Comparison of ENCODE assay signal across 8 cellular contexts in the genomic region with DNA sequence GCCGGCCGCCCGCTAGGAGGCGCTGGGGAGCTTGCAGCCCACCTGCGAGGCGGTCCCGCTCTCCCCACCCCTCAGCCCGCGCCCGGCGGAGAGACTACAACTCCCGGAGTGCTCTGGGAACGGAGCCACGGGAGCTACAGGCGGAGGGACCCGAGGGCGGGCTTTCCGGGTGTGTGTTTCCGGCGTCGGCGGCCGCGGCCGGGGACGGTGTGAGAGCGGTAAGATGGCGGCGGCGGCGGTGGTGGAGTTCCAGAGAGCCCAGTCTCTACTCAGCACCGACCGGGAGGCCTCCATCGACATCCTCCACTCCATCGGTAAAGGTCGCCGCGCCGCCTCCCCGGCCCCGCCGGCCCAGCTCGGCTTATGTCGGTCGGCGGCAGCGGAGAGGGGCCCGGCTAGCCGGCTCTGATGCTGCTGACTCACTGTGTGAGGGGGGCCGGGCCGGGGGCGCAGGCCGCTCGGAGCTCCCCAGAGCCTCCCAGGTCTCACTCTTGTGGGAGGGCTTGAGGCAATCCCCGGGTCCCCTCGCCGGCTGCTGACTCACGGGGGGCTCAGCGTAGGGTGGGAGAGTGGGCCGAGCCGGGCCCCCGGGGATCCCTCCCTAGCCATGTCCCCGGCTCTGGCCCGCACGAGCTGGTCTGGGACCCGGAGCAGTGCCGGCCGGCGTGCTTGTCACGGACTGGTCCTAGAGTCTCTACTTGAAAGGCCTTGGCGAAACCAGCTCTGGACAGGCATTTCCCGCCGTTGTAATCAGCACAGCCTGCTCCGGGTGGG. TPM values are rescaled to one million over a fixed set of nuclear protein-coding genes. Genes with fewer than 3 reads are reported as not detected.
A peak's percentile ranks its signal among the peaks of the same experiment; 100 is the strongest.
DNase-seq lines count a peak whose midpoint lies in the region; ATAC-seq and TF ChIP-seq lines count a peak whose summit lies in the region.

A gene (plus strand): TSS at position 210 of the 774 bp plus-strand sequence. CDS start 14 bp downstream, at position 224.

- H3K9me3 ChIP-seq in fibroblast of lung (ENCODE audit: control insufficient read depth, insufficient read depth, low read depth, low read length): no peaks in the 10 kb centered on the region

- peak within 1 kb of the TSS; percentile 86 for H3K9ac ChIP-seq in fibroblast of lung (ENCODE audit: insufficient read depth, low read length)

- H3K4me3 ChIP-seq in GM23338 (peak within 1 kb of the TSS; percentile 100), fibroblast of lung (replicated peaks in 1 of 4; ENCODE audit: control extremely low read depth in 1 of 4, insufficient read depth in 1 of 4, low read depth in 3 of 4, low read length in 4 of 4) (peak within 1 kb of the TSS; percentile 78 to 95 (median 88))

- CTCF ChIA-PET in RWPE1 (lab: Yijun Ruan, JAX): interaction anchor here (0.5 to 1.8 kb wide), 7 partner anchors 18 to 416 kb away, joined by 3 to 6 read pairs (median 3); a partner anchor contains a TSS

- peaks cover 16% of the 10 kb centered on the region for H3K4me1 Mint-ChIP-seq in GM23338
- peaks cover 33% of the 10 kb centered on the region for H3K4me1 Mint-ChIP-seq in activated T-helper 17 cell treated with anti-CD3 and anti-CD28 coated beads, Interleukin-2, amount 50 U/mL, for 72 hours
- H3K4me1 Mint-ChIP-seq in naive thymus-derived CD8-positive, alpha-beta T cell: peaks cover 7 to 39% (median 36%) of the 10 kb centered on the region in 4 donors

- peaks cover 40% of the 10 kb centered on the region for H3K36me3 Mint-ChIP-seq in GM23338 (ENCODE audit: low read depth)
- H3K36me3 Mint-ChIP-seq in activated T-helper 17 cell treated with anti-CD3 and anti-CD28 coated beads, Interleukin-2, amount 50 U/mL, for 72 hours (ENCODE audit: low read depth): peaks cover 47% of the 10 kb centered on the region
- peaks cover 0 to 30% (median 5%) of the 10 kb centered on the region in 3 donors for H3K36me3 Mint-ChIP-seq in naive thymus-derived CD8-positive, alpha-beta T cell

- peak within 1 kb of the TSS; percentile 79 for H3K27ac ChIP-seq in GM23338 (ENCODE audit: low read depth)
- peak within 1 kb of the TSS; percentile 81 for H3K27ac ChIP-seq in RWPE1
- H3K27ac ChIP-seq in fibroblast of lung (ENCODE audit: insufficient read depth, low read length): peak within 1 kb of the TSS; percentile 83

- H3F3A ChIP-seq in GM23338 (replicated peaks; ENCODE audit: low read depth): no peaks in the 10 kb centered on the region

- H3K79me2 ChIP-seq in GM23338 (replicated peaks; ENCODE audit: insufficient read depth) (peaks cover 51% of the 10 kb centered on the region), fibroblast of lung (ENCODE audit: control insufficient read depth, insufficient read depth, low read length) (peaks cover 47% of the 10 kb centered on the region)

- H3K9me2 ChIP-seq in GM23338 (ENCODE audit: insufficient read depth): no peaks in the 10 kb centered on the region

- POLR2A ChIA-PET in RWPE1 (lab: Yijun Ruan, JAX; ENCODE audit: low non-redundant PET): no interaction called here
- POLR2A ChIA-PET in naive thymus-derived CD8-positive, alpha-beta T cell (lab: Charles Lee): interaction anchor here (0.6 to 2.3 kb wide), 15 partner anchors 9 to 432 kb away, joined by 3 to 13 read pairs (median 4); a partner anchor contains a TSS

- peaks cover 12% of the 10 kb centered on the region for H3K4me1 ChIP-seq in GM23338 (ENCODE audit: insufficient read depth)
- H3K4me1 ChIP-seq in fibroblast of lung (ENCODE audit: control insufficient read depth, extremely low read depth, insufficient read depth, low read length): no peaks in the 10 kb centered on the region

- H3K27ac Mint-ChIP-seq in GM23338: peak within 1 kb of the TSS; percentile 91
- peak within 1 kb of the TSS; percentile 73 for H3K27ac Mint-ChIP-seq in activated T-helper 17 cell treated with anti-CD3 and anti-CD28 coated beads, Interleukin-2, amount 50 U/mL, for 72 hours
- H3K27ac Mint-ChIP-seq in naive thymus-derived CD8-positive, alpha-beta T cell: peak within 1 kb of the TSS; percentile 23 to 94 (median 89)

- peaks cover 15% of the 10 kb centered on the region for H3K27me3 Mint-ChIP-seq in GM23338 (ENCODE audit: insufficient read depth, low read depth, poor library complexity)
- no peaks in the 10 kb centered on the region for H3K27me3 Mint-ChIP-seq in activated T-helper 17 cell treated with anti-CD3 and anti-CD28 coated beads, Interleukin-2, amount 50 U/mL, for 72 hours
- H3K27me3 Mint-ChIP-seq in naive thymus-derived CD8-positive, alpha-beta T cell: no peaks in the 10 kb centered on the region

- H4K20me1 ChIP-seq in GM23338 (replicated peaks; ENCODE audit: insufficient read depth): peaks cover 35% of the 10 kb centered on the region
- H4K20me1 ChIP-seq in fibroblast of lung (ENCODE audit: control insufficient read depth, extremely low read depth, insufficient read depth, low read length): peaks cover 2% of the 10 kb centered on the region

- H3K4me2 ChIP-seq in GM23338: peak within 1 kb of the TSS; percentile 100
- H3K4me2 ChIP-seq in fibroblast of lung (ENCODE audit: extremely low read depth, insufficient read depth, low read length): peak within 1 kb of the TSS; percentile 98

- peak within 1 kb of the TSS; percentile 99 for H2AFZ ChIP-seq in GM23338
- H2AFZ ChIP-seq in fibroblast of lung (ENCODE audit: low read length): peak within 1 kb of the TSS; percentile 91

- peaks cover 9% of the 10 kb centered on the region for H3K9me3 Mint-ChIP-seq in GM23338
- H3K9me3 Mint-ChIP-seq in activated T-helper 17 cell treated with anti-CD3 and anti-CD28 coated beads, Interleukin-2, amount 50 U/mL, for 72 hours: no peaks in the 10 kb centered on the region
- no peaks in the 10 kb centered on the region for H3K9me3 Mint-ChIP-seq in naive thymus-derived CD8-positive, alpha-beta T cell

- peaks cover 8% of the 10 kb centered on the region for H3K27me3 ChIP-seq in GM23338 (ENCODE audit: insufficient read depth)
- no peaks in the 10 kb centered on the region for H3K27me3 ChIP-seq in fibroblast of lung (ENCODE audit: control insufficient read depth, insufficient read depth, low read length)

- peak; percentile 97 for ATAC-seq in GM23338
- ATAC-seq in activated T-helper 17 cell treated with anti-CD3 and anti-CD28 coated beads, Interleukin-2, amount 50 U/mL, for 72 hours (replicated peaks): peak; percentile 94
- peak; percentile 95 to 97 for ATAC-seq in naive thymus-derived CD8-positive, alpha-beta T cell

- H3K4me3 Mint-ChIP-seq in GM23338: peak within 1 kb of the TSS; percentile 91
- H3K4me3 Mint-ChIP-seq in activated T-helper 17 cell treated with anti-CD3 and anti-CD28 coated beads, Interleukin-2, amount 50 U/mL, for 72 hours: peak within 1 kb of the TSS; percentile 83
- H3K4me3 Mint-ChIP-seq in naive thymus-derived CD8-positive, alpha-beta T cell: peak within 1 kb of the TSS; percentile 77 to 97 (median 89)

- DNase-seq in EL: peak; percentile 98
- peak; percentile 99 for DNase-seq in GM23338 (ENCODE audit: low spot score)
- peak; percentile 98 for DNase-seq in RWPE1 (ENCODE audit: low spot score)
- DNase-seq in fibroblast of lung (ENCODE audit: low read depth in 2 of 2): peak; percentile 94 to 95
- peak; percentile 98 to 100 (median 99) for DNase-seq in naive thymus-derived CD8-positive, alpha-beta T cell
- peak; percentile 96 to 99 (median 98) for DNase-seq in stimulated activated naive CD4-positive, alpha-beta T cell (lab: John Stamatoyannopoulos, UW)

- peaks cover 28% of the 10 kb centered on the region for H3K36me3 ChIP-seq in GM23338 (ENCODE audit: insufficient read depth)
- H3K36me3 ChIP-seq in fibroblast of lung (ENCODE audit: control insufficient read depth, insufficient read depth, low read length): peaks cover 2% of the 10 kb centered on the region

- TF ChIP-seq CTCF in GM23338 (conservative IDR thresholded peaks at IDR 0.05; ENCODE audit: low read depth in 2 of 2) (peak in 1 of 2 experiments; percentile 87; a peak in 3 of 4 replicates), LNCAP (IDR thresholded peaks at IDR 0.05) (peak; percentile 90; the same call in 1 of the 2 replicates), RWPE1 (conservative IDR thresholded peaks at IDR 0.05; ENCODE audit: low read depth) (peak; percentile 95), fibroblast of lung (conservative IDR thresholded peaks at IDR 0.05 in 1 of 2, IDR thresholded peaks at IDR 0.05 in 1 of 2; ENCODE audit: low read depth in 1 of 2, low read length in 2 of 2) (peak; percentile 70 to 77)

TF ChIP-seq in GM23338, 12 proteins besides CTCF, POLR2A, EP300 and RAD21 (continues in another document):
- no peak for TF ChIP-seq STAT1 (IDR thresholded peaks at IDR 0.05; ENCODE audit: unreplicated experiment)

RNA-seq across cellular contexts. Expression of the gene that starts here (rescaled TPM):
- 132 and 180 TPM in 2 replicates for total RNA-seq in GM23338 (2014; rRNA removed; shearing (Covaris generic))
- polyA plus RNA-seq in GM23338 (2016; fragmentation: Nextera tagmentation; extraction: Ambion mirVana) (360 and 369 TPM in 2 replicates), fibroblast of lung (77.9 and 101 TPM in 2 replicates)
- 100 to 1,000 TPM; 108 to 161 TPM for total RNA-seq in activated T-helper 17 cell treated with anti-CD3 and anti-CD28 coated beads, Interleukin-2, amount 50 U/mL, for 72 hours
- 60.4 and 74.1 TPM in 2 replicates for total RNA-seq in fibroblast of lung
- polyA plus RNA-seq in fibroblast of lung (2012): 89.4 and 111 TPM in 2 replicates
- polyA minus RNA-seq in fibroblast of lung (ENCODE audit: low replicate concordance): 46.6 and 122 TPM in 2 replicates
- total RNA-seq in naive thymus-derived CD8-positive, alpha-beta T cell: 10 to 100 TPM; 64.9 to 72.2 TPM
- polyA plus RNA-seq in naive thymus-derived CD8-positive, alpha-beta T cell: 100 to 1,000 TPM; 102 to 122 (median 112) TPM

Comparison
In these comparisons a context has a peak if more than half of its experiments do, and no peak if none do; other contexts are left out.
1. Peak in every context shown above with its lines: DNase-seq, ATAC-seq, H3K4me3 ChIP-seq and H3K27ac ChIP-seq.